In genomic region chr6:37092851-37093727, GRCh38 we compare ENCODE assay signal across 1 cellular context.
TF ChIP-seq lines count a peak whose summit lies in the region.

No MANE protein-coding gene starts in this region.

TF ChIP-seq in H1, 55 proteins besides CTCF, POLR2A, EP300 and RAD21:
- no peak for TF ChIP-seq CHD7 (IDR thresholded peaks at IDR 0.05; ENCODE audit: insufficient replicate concordance, low read length)
